ENCODE assay signal across 17 cellular contexts in the genomic region with DNA sequence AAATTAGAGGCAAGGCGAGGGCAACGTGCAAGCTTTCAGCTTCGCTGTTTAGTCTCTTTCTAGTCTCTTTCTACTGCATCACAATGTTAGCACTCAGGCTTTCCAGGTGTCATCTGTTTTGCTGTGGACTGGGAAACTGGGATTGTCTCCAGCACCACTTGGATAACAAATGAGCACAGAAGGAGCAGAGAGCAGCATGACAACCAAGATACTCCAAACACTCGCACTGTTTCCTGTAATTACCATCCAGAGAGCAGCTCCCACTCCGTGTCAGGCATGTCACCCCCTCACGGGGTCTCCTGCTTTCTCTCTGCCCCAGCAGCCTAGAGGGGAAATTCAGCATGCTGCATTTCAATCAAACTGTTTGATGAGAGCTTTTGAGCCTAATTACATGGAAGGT.
DNase-seq lines count a peak whose midpoint lies in the region; ATAC-seq and TF ChIP-seq lines count a peak whose summit lies in the region.
"Had no signal": no experiment of that assay in that cellular context is flagged by ENCODE, and none has a peak within 500 bp of the region (broad histone marks: within the 10 kb centered on the region; RNA-seq: fewer than 3 reads in every experiment).

No MANE protein-coding gene starts in this region.

- H3K27ac Mint-ChIP-seq in endodermal cell, result no peak overlapping the region
- H3K27ac Mint-ChIP-seq in activated CD4-positive, alpha-beta T cell treated with anti-CD3 and anti-CD28 coated beads, Interleukin-2, amount 10 ng/mL, durations not matched to agents 7 days and 5 days, result no peak overlapping the region
- H3K27ac Mint-ChIP-seq: activated CD4-positive, alpha-beta T cell treated with anti-CD3 and anti-CD28 coated beads for 36 hours; B cell; natural killer cell treated with Interleukin-12 subunit alpha and Interleukin-12 subunit beta and Interleukin-15 and Interleukin-18, amount 100 ng/mL, for 72 hours; T-helper 2 cell treated with Interferon-gamma antibody and Interleukin-4, amounts not matched to agents 5 μg/mL and 100 μg/mL, for 36 hours had no signal

- H2AFZ ChIP-seq in neuron (ENCODE audit: low read depth, low read length), result peak overlapping the region; percentile 10

- H3K27me3 ChIP-seq in endodermal cell (ENCODE audit: control insufficient read depth, insufficient read depth, low read length, poor library complexity, severe bottlenecking) (peaks cover 6% of the 10 kb centered on the region), neuron (ENCODE audit: insufficient read depth, low read length) (no peaks in the 10 kb centered on the region)

- CTCF ChIA-PET in activated CD4-positive, alpha-beta T cell treated with anti-CD3 and anti-CD28 coated beads, Interleukin-2, amount 10 ng/mL, durations not matched to agents 7 days and 5 days (lab: Charles Lee), result no interaction called here

- H3K4me3 Mint-ChIP-seq in endodermal cell, result no peak overlapping the region
- H3K4me3 Mint-ChIP-seq in activated CD4-positive, alpha-beta T cell treated with anti-CD3 and anti-CD28 coated beads, Interleukin-2, amount 10 ng/mL, durations not matched to agents 7 days and 5 days, result no peak overlapping the region
- H3K4me3 Mint-ChIP-seq: activated CD4-positive, alpha-beta T cell treated with anti-CD3 and anti-CD28 coated beads for 36 hours; B cell; natural killer cell treated with Interleukin-12 subunit alpha and Interleukin-12 subunit beta and Interleukin-15 and Interleukin-18, amount 100 ng/mL, for 72 hours; T-helper 2 cell treated with Interferon-gamma antibody and Interleukin-4, amounts not matched to agents 5 μg/mL and 100 μg/mL, for 36 hours had no signal

- H3K9me3 Mint-ChIP-seq in endodermal cell, result no peaks in the 10 kb centered on the region
- H3K9me3 Mint-ChIP-seq in activated CD4-positive, alpha-beta T cell treated with anti-CD3 and anti-CD28 coated beads, Interleukin-2, amount 10 ng/mL, durations not matched to agents 7 days and 5 days, result peaks cover 2% of the 10 kb centered on the region
- H3K9me3 Mint-ChIP-seq: T-helper 2 cell treated with Interferon-gamma antibody and Interleukin-4, amounts not matched to agents 5 μg/mL and 100 μg/mL, for 36 hours had no signal

- POLR2A ChIA-PET in activated CD4-positive, alpha-beta T cell treated with anti-CD3 and anti-CD28 coated beads, Interleukin-2, amount 10 ng/mL, durations not matched to agents 7 days and 5 days (lab: Charles Lee), result no interaction called here

- no peak overlapping the region for H3K9ac ChIP-seq in endodermal cell (ENCODE audit: extremely low read depth, low read length, poor library complexity, severe bottlenecking)

- DNase-seq in G401 (ENCODE audit: low spot score) (peak; percentile 99), NCI-H2227 treated with DMSO at 0.1 percent for 48 hours (lab: John Stamatoyannopoulos, UW) (peak; percentile 63), endodermal cell (peak; percentile 47), NCI-H2107 treated with DMSO at 0.1 percent for 48 hours (lab: John Stamatoyannopoulos, UW; ENCODE audit: unreplicated experiment) (no peak), AG08396 (ENCODE audit: low spot score) (no peak)
- no peak for DNase-seq in activated CD4-positive, alpha-beta T cell treated with anti-CD3 and anti-CD28 coated beads, Interleukin-2, amount 10 ng/mL, durations not matched to agents 7 days and 5 days
- DNase-seq: activated CD4-positive, alpha-beta T cell treated with anti-CD3 and anti-CD28 coated beads for 36 hours; activated CD8-positive, alpha-beta memory T cell treated with anti-CD3 and anti-CD28 coated beads, Interleukin-2, amount 50 U/mL, for 4 hours; activated naive CD4-positive, alpha-beta T cell; NCI-H2081 treated with DMSO at 0.1 percent for 48 hours; right cardiac atrium; SIG-M5 had no signal

- no peak overlapping the region for H3K27ac ChIP-seq in endodermal cell (ENCODE audit: low read depth, low read length)

- H3K4me3 ChIP-seq in endodermal cell (ENCODE audit: low read length), result no peak overlapping the region
- no peak overlapping the region for H3K4me3 ChIP-seq in neuron (ENCODE audit: low read length)

- peaks cover 2% of the 10 kb centered on the region for H3K36me3 Mint-ChIP-seq in endodermal cell (ENCODE audit: low read depth)
- H3K36me3 Mint-ChIP-seq in activated CD4-positive, alpha-beta T cell treated with anti-CD3 and anti-CD28 coated beads, Interleukin-2, amount 10 ng/mL, durations not matched to agents 7 days and 5 days (ENCODE audit: low read depth), result no peaks in the 10 kb centered on the region
- H3K36me3 Mint-ChIP-seq: natural killer cell treated with Interleukin-12 subunit alpha and Interleukin-12 subunit beta and Interleukin-15 and Interleukin-18, amount 100 ng/mL, for 72 hours had no signal

- in situ Hi-C loops in G401 (cut with HindIII; ENCODE audit: low sequenced_read_pairs), result no loop called here

- H3K4me1 ChIP-seq in endodermal cell (ENCODE audit: control insufficient read depth, insufficient read depth, low read length) (peaks cover 8% of the 10 kb centered on the region), neuron (ENCODE audit: insufficient read depth, low read length) (no peaks in the 10 kb centered on the region)

- 75 to 97% methylated on average over 3 to 6 of the region's 6 CpGs for WGBS in endodermal cell (ENCODE audit: insufficient coverage in 1 of 2, insufficient read length in 1 of 2), 2 experiments

- H3K9me3 ChIP-seq in endodermal cell (ENCODE audit: control insufficient read depth, low read length) (no peaks in the 10 kb centered on the region), neuron (ENCODE audit: low read length) (no peaks in the 10 kb centered on the region)

- no peaks in the 10 kb centered on the region for H3K36me3 ChIP-seq in endodermal cell (ENCODE audit: control insufficient read depth, insufficient read depth, low read length)
- H3K36me3 ChIP-seq in neuron (ENCODE audit: insufficient read depth, low read length), result no peaks in the 10 kb centered on the region

- ATAC-seq in GM21576 (IDR thresholded peaks at IDR 0.05; ENCODE audit: unreplicated experiment), result no peak
- ATAC-seq: activated CD4-positive, alpha-beta T cell treated with anti-CD3 and anti-CD28 coated beads for 36 hours; natural killer cell treated with Interleukin-12 subunit alpha and Interleukin-12 subunit beta and Interleukin-15 and Interleukin-18, amount 100 ng/mL, for 72 hours; right cardiac atrium had no signal

- peaks cover 37% of the 10 kb centered on the region for H3K4me1 Mint-ChIP-seq in endodermal cell
- no peaks in the 10 kb centered on the region for H3K4me1 Mint-ChIP-seq in activated CD4-positive, alpha-beta T cell treated with anti-CD3 and anti-CD28 coated beads, Interleukin-2, amount 10 ng/mL, durations not matched to agents 7 days and 5 days
- H3K4me1 Mint-ChIP-seq: activated CD4-positive, alpha-beta T cell treated with anti-CD3 and anti-CD28 coated beads for 36 hours; B cell had no signal

- TF ChIP-seq CTCF in endodermal cell (conservative IDR thresholded peaks at IDR 0.05), result no peak

- peaks cover 13% of the 10 kb centered on the region for H3K27me3 Mint-ChIP-seq in endodermal cell (ENCODE audit: insufficient read depth)
- H3K27me3 Mint-ChIP-seq in activated CD4-positive, alpha-beta T cell treated with anti-CD3 and anti-CD28 coated beads, Interleukin-2, amount 10 ng/mL, durations not matched to agents 7 days and 5 days, result no peaks in the 10 kb centered on the region
- H3K27me3 Mint-ChIP-seq: activated CD4-positive, alpha-beta T cell treated with anti-CD3 and anti-CD28 coated beads for 36 hours; B cell; natural killer cell treated with Interleukin-12 subunit alpha and Interleukin-12 subunit beta and Interleukin-15 and Interleukin-18, amount 100 ng/mL, for 72 hours had no signal

Comparison
In these comparisons a context has a peak if more than half of its experiments do, and no peak if none do; other contexts are left out.
1. DNase-seq: peak in G401 (single experiment), NCI-H2227 treated with DMSO at 0.1 percent for 48 hours (single experiment) and endodermal cell (single experiment); none in activated CD4-positive, alpha-beta T cell treated with anti-CD3 and anti-CD28 coated beads, Interleukin-2, amount 10 ng/mL, durations not matched to agents 7 days and 5 days (single experiment), NCI-H2107 treated with DMSO at 0.1 percent for 48 hours (single experiment) and AG08396 (single experiment).